29 cellular contexts compared by ENCODE assay signal in genomic region chr5:98341711-98342042, GRCh38.
A peak's percentile ranks its signal among the peaks of the same experiment; 100 is the strongest.
DNase-seq lines count a peak whose midpoint lies in the region; ATAC-seq and TF ChIP-seq lines count a peak whose summit lies in the region.
"Had no signal": no experiment of that assay in that cellular context is flagged by ENCODE, and none has a peak within 500 bp of the region (broad histone marks: within the 10 kb centered on the region; RNA-seq: fewer than 3 reads in every experiment).

No MANE protein-coding gene starts in this region.

- H3K4me3 ChIP-seq in AG04449 (ENCODE audit: low read depth, low read length) = no peak overlapping the region
- H3K4me3 ChIP-seq in epithelial cell of esophagus (ENCODE audit: low read length) = no peak overlapping the region
- no peak overlapping the region for H3K4me3 ChIP-seq in right cardiac atrium (ENCODE audit: low read length)
- H3K4me3 ChIP-seq: Peyer's patch, SJCRH30, thyroid gland had no signal

- H3K36me3 Mint-ChIP-seq in HFFc6 (ENCODE audit: low read depth) = peaks cover 42% of the 10 kb centered on the region
- H3K36me3 Mint-ChIP-seq: memory B cell, T-cell had no signal

- no peak for ATAC-seq in GM21737 (IDR thresholded peaks at IDR 0.05; ENCODE audit: unreplicated experiment)
- ATAC-seq in right cardiac atrium = no peak
- ATAC-seq: left lobe of liver, T-cell had no signal

- peak overlapping the region; percentile 60 for H3K4me3 Mint-ChIP-seq in HFFc6
- H3K4me3 Mint-ChIP-seq: dendritic cell treated with granulocyte-macrophage colony-stimulating factor and Interleukin-4, amounts not matched to agents 40 ng/mL and 50 ng/mL, for 4 days; memory B cell; stimulated activated naive CD8-positive, alpha-beta T cell treated with anti-CD3 and anti-CD28 coated beads, Interleukin-15, Interleukin-2, amounts not matched to agents 100 ng/mL and 50 ng/mL, for 24 hours; T-cell had no signal

- H3K27ac Mint-ChIP-seq in HFFc6 = peak overlapping the region; percentile 93
- H3K27ac Mint-ChIP-seq: dendritic cell treated with granulocyte-macrophage colony-stimulating factor and Interleukin-4, amounts not matched to agents 40 ng/mL and 50 ng/mL, for 4 days; memory B cell; progenitor cell of endocrine pancreas; stimulated activated naive CD8-positive, alpha-beta T cell treated with anti-CD3 and anti-CD28 coated beads, Interleukin-15, Interleukin-2, amounts not matched to agents 100 ng/mL and 50 ng/mL, for 24 hours; T-cell had no signal

- intact Hi-C loops in right cardiac atrium (cut with DNase I) = no loop called here

- no peaks in the 10 kb centered on the region for H3K27me3 ChIP-seq in right cardiac atrium (ENCODE audit: control insufficient read depth, insufficient read depth)
- H3K27me3 ChIP-seq: Peyer's patch, SJCRH30, thyroid gland had no signal

- H3K4me1 ChIP-seq in right cardiac atrium (ENCODE audit: control insufficient read depth, insufficient read depth, low read length) = no peaks in the 10 kb centered on the region
- H3K4me1 ChIP-seq: Peyer's patch, SJCRH30, thyroid gland had no signal

- H3K9me3 Mint-ChIP-seq in HFFc6 = peaks cover 23% of the 10 kb centered on the region
- H3K9me3 Mint-ChIP-seq: memory B cell had no signal

- CTCF ChIA-PET in AG04449 (lab: Yijun Ruan, JAX) = interaction anchor here (0.7 to 2.4 kb wide), 3 partner anchors 427 to 808 kb away, joined by 3 to 13 read pairs (median 5); no protein-coding TSS in a partner anchor

- DNase-seq in AG04449 (ENCODE audit: low read depth, low spot score) (peak; percentile 19), HFFc6 (peak; percentile 7), epithelial cell of esophagus (ENCODE audit: low read depth) (peak; percentile 11), kidney tubule cell (ENCODE audit: low spot score) (peak; percentile 13), epidermal melanocyte (ENCODE audit: insufficient read length, low spot score) (no peak), amniotic stem cell (lab: John Stamatoyannopoulos, UW) (no peak), right cardiac atrium (no peak)
- DNase-seq: activated CD4-positive, alpha-beta T cell treated with anti-CD3 and anti-CD28 coated beads, Interleukin-2, amount 50 U/mL, for 4 hours; activated CD4-positive, CD25-positive, alpha-beta regulatory T cell; activated CD8-positive, alpha-beta memory T cell treated with anti-CD3 and anti-CD28 coated beads, Interleukin-2, amount 50 U/mL, for 48 hours; activated naive CD4-positive, alpha-beta T cell treated with anti-CD3 and anti-CD28 coated beads, Interleukin-2, amount 50 U/mL, for 16 hours; DMS79; hippocampal formation; KG1; MM.1S; NCI-H1417; NCI-H2029 treated with DMSO at 0.1 percent for 48 hours; NCI-H2227 treated with DMSO at 0.1 percent for 48 hours; Peyer's patch; SJCRH30; T-cell; thyroid gland had no signal

- H3K27me3 Mint-ChIP-seq in HFFc6 (ENCODE audit: insufficient read depth) = no peaks in the 10 kb centered on the region
- H3K27me3 Mint-ChIP-seq: dendritic cell treated with granulocyte-macrophage colony-stimulating factor and Interleukin-4, amounts not matched to agents 40 ng/mL and 50 ng/mL, for 4 days; memory B cell; progenitor cell of endocrine pancreas; stimulated activated naive CD8-positive, alpha-beta T cell treated with anti-CD3 and anti-CD28 coated beads, Interleukin-15, Interleukin-2, amounts not matched to agents 100 ng/mL and 50 ng/mL, for 24 hours; T-cell had no signal

- H3K27ac ChIP-seq in right cardiac atrium (ENCODE audit: low read length) = no peak overlapping the region
- H3K27ac ChIP-seq: C4-2B, Peyer's patch, SJCRH30, thyroid gland had no signal

- H3K9me3 ChIP-seq in right cardiac atrium (ENCODE audit: control insufficient read depth, low read length) = no peaks in the 10 kb centered on the region
- H3K9me3 ChIP-seq: Peyer's patch, SJCRH30, thyroid gland had no signal

- H3K4me1 Mint-ChIP-seq in HFFc6 (ENCODE audit: low read depth) = peaks cover 37% of the 10 kb centered on the region
- H3K4me1 Mint-ChIP-seq: memory B cell, T-cell had no signal

- POLR2A ChIA-PET in AG04449 (lab: Yijun Ruan, JAX) = interaction anchor here (0.7 to 1.2 kb wide), 4 partner anchors 93 to 427 kb away, joined by 3 to 7 read pairs (median 4); no protein-coding TSS in a partner anchor

- TF ChIP-seq CTCF in AG04449 (IDR thresholded peaks at IDR 0.05; ENCODE audit: insufficient read depth, low read length, missing control alignments) = no peak
- no peak for TF ChIP-seq CTCF in HFFc6 (IDR thresholded peaks at IDR 0.05)
- no peak for TF ChIP-seq CTCF in epithelial cell of esophagus (IDR thresholded peaks at IDR 0.05; ENCODE audit: insufficient read depth, low read depth, low read length, missing control alignments)

- WGBS in right cardiac atrium = 71% methylated on average over 1 of the region's 1 CpG

Comparison
In these comparisons a context has a peak if more than half of its experiments do, and no peak if none do; other contexts are left out.
1. DNase-seq: peak in AG04449 (single experiment), HFFc6 (single experiment), epithelial cell of esophagus (single experiment) and kidney tubule cell (single experiment); none in epidermal melanocyte (single experiment), amniotic stem cell (single experiment) and right cardiac atrium (0 of 3).